ENCODE assay signal across 7 cellular contexts in the genomic region with DNA sequence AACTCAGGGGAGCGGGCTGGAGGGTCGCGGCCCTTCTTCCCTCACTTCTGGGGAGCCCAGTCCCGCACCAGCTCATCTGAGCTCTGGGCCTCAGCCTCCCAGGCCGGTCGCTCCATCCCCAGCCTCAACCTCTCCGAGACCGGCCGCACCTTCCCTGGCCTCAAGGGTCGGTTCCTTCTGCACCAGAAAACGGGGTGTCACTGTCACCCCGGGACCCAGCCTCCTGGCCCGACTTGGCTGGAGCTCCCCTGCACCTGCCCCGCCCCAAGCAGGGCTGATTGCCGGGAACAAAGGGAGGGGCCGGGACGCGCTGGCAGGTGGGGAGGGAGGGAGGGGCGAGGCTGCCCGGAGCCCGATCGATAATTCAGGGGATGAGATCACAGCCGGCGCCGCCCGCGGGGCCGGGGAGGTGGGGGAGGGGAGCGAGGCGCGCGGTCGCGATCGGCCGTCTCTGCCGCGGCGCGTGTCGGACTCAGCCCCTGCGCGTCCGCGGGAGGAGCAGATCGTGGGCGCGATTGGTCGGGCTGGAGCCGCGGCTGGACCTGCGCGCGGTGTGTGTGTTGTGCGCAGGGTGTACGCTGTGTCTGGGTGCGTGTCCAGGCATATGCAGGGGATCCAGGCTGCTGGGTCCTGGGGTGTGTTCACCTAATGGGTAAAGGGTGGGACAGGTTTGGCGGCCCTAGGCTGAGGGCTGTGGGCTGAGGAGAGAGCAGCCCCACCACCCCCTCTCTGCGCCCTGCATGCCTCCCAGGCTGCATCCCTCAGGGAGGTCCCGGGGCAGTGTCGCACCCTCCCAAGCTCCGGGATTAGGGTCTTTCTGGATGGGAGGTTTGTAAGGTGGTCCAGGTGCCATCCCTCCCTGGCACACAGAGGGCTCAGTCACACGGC. TPM values are rescaled to one million over a fixed set of nuclear protein-coding genes. Genes with fewer than 3 reads are reported as not detected.
DNase-seq lines count a peak whose midpoint lies in the region; ATAC-seq and TF ChIP-seq lines count a peak whose summit lies in the region.
"Had no signal": no experiment of that assay in that cellular context is flagged by ENCODE, and none has a peak within 500 bp of the region (broad histone marks: within the 10 kb centered on the region; RNA-seq: fewer than 3 reads in every experiment).

No MANE protein-coding gene starts in this region.

- peak overlapping the region; percentile 85 to 96 (median 90) for H3K27ac ChIP-seq in body of pancreas
- H3K27ac ChIP-seq in neural cell (ENCODE audit: low read length), result peak overlapping the region; percentile 42

- peaks cover 29% of the 10 kb centered on the region for H3K4me1 ChIP-seq in body of pancreas

- no peak for TF ChIP-seq RAD21 in neural cell (conservative IDR thresholded peaks at IDR 0.05)

- H3K36me3 ChIP-seq in body of pancreas (replicated peaks in 1 of 2; ENCODE audit: insufficient read depth in 1 of 2, low read depth in 2 of 2) (no peaks in the 10 kb centered on the region), neural cell (ENCODE audit: insufficient read depth, low read length) (no peaks in the 10 kb centered on the region)

- H3K9ac ChIP-seq in neural cell (ENCODE audit: low read length), result peak overlapping the region; percentile 69

- peak; percentile 76 to 80 (median 77) for TF ChIP-seq POLR2A in body of pancreas (IDR thresholded peaks at IDR 0.05)

- peak; percentile 85 for ATAC-seq in body of pancreas
- no peak for ATAC-seq in HG02610 (IDR thresholded peaks at IDR 0.05; ENCODE audit: unreplicated experiment)

- peaks cover 3% of the 10 kb centered on the region for H3K79me2 ChIP-seq in neural cell (replicated peaks; ENCODE audit: insufficient read depth, low read length)

- no peak for TF ChIP-seq CTCF in body of pancreas (IDR thresholded peaks at IDR 0.05)
- TF ChIP-seq CTCF in neural cell (IDR thresholded peaks at IDR 0.05; ENCODE audit: poor library complexity, severe bottlenecking), result no peak

- DNase-seq in NCI-H2029 (lab: John Stamatoyannopoulos, UW) (peak; percentile 66), body of pancreas (peak; percentile 92 to 95 (median 93)), SKM-1 (lab: John Stamatoyannopoulos, UW; ENCODE audit: unreplicated experiment) (no peak), cortex of kidney (lab: John Stamatoyannopoulos, UW) (no peak)

- H3F3A ChIP-seq in neural cell (ENCODE audit: insufficient read depth, low read length, poor library complexity, severe bottlenecking), result no peaks in the 10 kb centered on the region

- H3K4me2 ChIP-seq in neural cell (ENCODE audit: low read length), result no peak overlapping the region

- no peaks in the 10 kb centered on the region for H3K9me2 ChIP-seq in neural cell (ENCODE audit: insufficient read depth, low read length)

- no peak for TF ChIP-seq EP300 in neural cell (conservative IDR thresholded peaks at IDR 0.05; ENCODE audit: poor library complexity, severe bottlenecking)

- WGBS in body of pancreas, 2 donors, result 0 to 8% methylated on average over 1 to 59 of the region's 63 CpGs

- H3K4me3 ChIP-seq in body of pancreas, result no peak overlapping the region
- H3K4me3 ChIP-seq in neural cell (ENCODE audit: low read length), result peak overlapping the region; percentile 62

- H3K9me3 ChIP-seq in body of pancreas, result no peaks in the 10 kb centered on the region
- no peaks in the 10 kb centered on the region for H3K9me3 ChIP-seq in neural cell (ENCODE audit: low read length)

- H4K20me1 ChIP-seq in neural cell (ENCODE audit: insufficient read depth), result no peaks in the 10 kb centered on the region

- no peaks in the 10 kb centered on the region for H3K27me3 ChIP-seq in body of pancreas
- H3K27me3 ChIP-seq in neural cell (ENCODE audit: insufficient read depth, low read depth, low read length), result no peaks in the 10 kb centered on the region

- no peak overlapping the region for H2AFZ ChIP-seq in neural cell (ENCODE audit: low read depth, low read length)

- intact Hi-C loops in body of pancreas (cut with DNase I), result no loop called here

TF ChIP-seq in neural cell, 6 proteins besides CTCF, POLR2A, EP300 and RAD21:
- no peak for TF ChIP-seq TAF1 (IDR thresholded peaks at IDR 0.05; ENCODE audit: low read depth)
- TF ChIP-seq POLR2AphosphoS5 (IDR thresholded peaks at IDR 0.05), result peak; percentile 59
TF ChIP-seq in neural cell: peak in this region for 1.

RNA-seq across cellular contexts. Expression of gene SHC2, which starts 1.1 kb away (rescaled TPM):
- total RNA-seq in body of pancreas, result 100 to 1,000 TPM; 119 to 137 TPM
- 75.8 and 81.2 TPM in 2 replicates for polyA plus RNA-seq in neural cell
- 22.7 and 26.1 TPM in 2 replicates for polyA minus RNA-seq in neural cell

RNA-seq across cellular contexts. Expression of gene MADCAM1, which starts 34.4 kb away (rescaled TPM):
- 1 to 10 TPM in 1 of 2 donors, not detected in 1; 3.6 TPM for total RNA-seq in body of pancreas
- 0.22 and 1.0 TPM in 2 replicates for polyA plus RNA-seq in neural cell
- 0.46 and 1.2 TPM in 2 replicates for polyA minus RNA-seq in neural cell
- total RNA-seq: M059J had no signal

RNA-seq across cellular contexts. Expression of gene TPGS1, which starts 45.4 kb away (rescaled TPM):
- total RNA-seq in body of pancreas, result 10 to 100 TPM; 34.5 to 62.0 TPM
- polyA plus RNA-seq in neural cell, result 79.6 and 83.2 TPM in 2 replicates
- 41.0 and 47.5 TPM in 2 replicates for polyA minus RNA-seq in neural cell

RNA-seq across cellular contexts. Expression of gene C2CD4C, which starts 53.0 kb away (rescaled TPM):
- total RNA-seq in body of pancreas, result 1 to 10 TPM in 1 of 2 donors, under 1 TPM in 1; 0.33 to 1.8 TPM
- polyA plus RNA-seq in neural cell, result 21.4 and 22.8 TPM in 2 replicates
- 13.1 and 13.2 TPM in 2 replicates for polyA minus RNA-seq in neural cell
- total RNA-seq: M059J had no signal

Comparison
In these comparisons a context has a peak if more than half of its experiments do, and no peak if none do; other contexts are left out.
1. DNase-seq: peak in NCI-H2029 (single experiment) and body of pancreas (4 of 4); none in SKM-1 (single experiment) and cortex of kidney (single experiment).